8 cellular contexts compared by ENCODE assay signal in genomic region chr14:77616133-77616453, GRCh38. TPM values are rescaled to one million over a fixed set of nuclear protein-coding genes. Genes with fewer than 3 reads are reported as not detected.
DNase-seq lines count a peak whose midpoint lies in the region; ATAC-seq and TF ChIP-seq lines count a peak whose summit lies in the region.

No MANE protein-coding gene starts in this region.

- WGBS in psoas muscle, 3 donors, result 0 to 3% (median 0%) methylated on average over 19 to 32 of the region's 32 CpGs

- no peaks in the 10 kb centered on the region for H3K36me3 ChIP-seq in BJ (ENCODE audit: control insufficient read depth, insufficient read depth, low read length)
- H3K36me3 ChIP-seq in SK-N-MC (ENCODE audit: insufficient read depth, low read length), result no peaks in the 10 kb centered on the region
- H3K36me3 ChIP-seq in psoas muscle (ENCODE audit: insufficient read depth in 1 of 2, low read depth in 1 of 2), result no peaks in the 10 kb centered on the region

- DNase-seq in BJ (ENCODE audit: low read depth) (no peak), SK-N-MC (ENCODE audit: low read depth, low spot score) (no peak), fibroblast of mammary gland (ENCODE audit: low read depth) (no peak), psoas muscle (no peak), NCI-H1694 (lab: John Stamatoyannopoulos, UW) (no peak), Ammon's horn (ENCODE audit: low spot score) (no peak)

- ATAC-seq in GM21825 (IDR thresholded peaks at IDR 0.05; ENCODE audit: unreplicated experiment) (peak; percentile 20), psoas muscle (no peak), GM21619 (IDR thresholded peaks at IDR 0.05; ENCODE audit: unreplicated experiment) (no peak)

- POLR2A ChIA-PET in BJ (lab: Charles Lee), result no interaction called here

- H3K9me3 ChIP-seq in SK-N-MC (ENCODE audit: low read depth, low read length), result no peaks in the 10 kb centered on the region
- no peaks in the 10 kb centered on the region for H3K9me3 ChIP-seq in psoas muscle

- H3K27ac ChIP-seq in SK-N-MC, result no peak overlapping the region
- H3K27ac ChIP-seq in psoas muscle, result peak overlapping the region; percentile 67

- no peak for TF ChIP-seq CTCF in BJ (IDR thresholded peaks at IDR 0.05; ENCODE audit: insufficient read depth, low read depth, low read length)
- TF ChIP-seq CTCF in fibroblast of mammary gland (conservative IDR thresholded peaks at IDR 0.05; ENCODE audit: control insufficient read depth, insufficient read depth, low read depth, low read length), result no peak
- no peak for TF ChIP-seq CTCF in psoas muscle (IDR thresholded peaks at IDR 0.05)

- intact Hi-C loops in psoas muscle (cut with DNase I), result no loop called here

- H3K4me1 ChIP-seq in psoas muscle, result peaks cover 9% of the 10 kb centered on the region

- H3K27me3 ChIP-seq in BJ (ENCODE audit: control insufficient read depth, insufficient read depth, low read length) (no peaks in the 10 kb centered on the region), psoas muscle (ENCODE audit: insufficient read depth in 3 of 3, low read length in 2 of 3) (no peaks in the 10 kb centered on the region)

- peak overlapping the region; percentile 78 for H3K9ac ChIP-seq in SK-N-MC (ENCODE audit: insufficient read length)

- H3K4me3 ChIP-seq in BJ (ENCODE audit: low read depth, low read length) (peak overlapping the region; percentile 87), SK-N-MC (peak overlapping the region; percentile 90), fibroblast of mammary gland (ENCODE audit: control insufficient read depth, low read depth, low read length) (peak overlapping the region; percentile 91), psoas muscle (peak overlapping the region; percentile 90)

- CTCF ChIA-PET in BJ (lab: Yijun Ruan, JAX), result no interaction called here

RNA-seq across cellular contexts. Expression of gene SPTLC2, which starts 0.3 kb away (rescaled TPM):
- polyA plus RNA-seq in BJ (2011; rRNA removed), result 38.3 and 43.8 TPM in 2 replicates
- polyA minus RNA-seq in BJ (2011; rRNA and poly(A)+ RNA removed), result 20.6 and 25.4 TPM in 2 replicates
- total RNA-seq in psoas muscle, result 1 to 10 TPM; 5.8 to 9.0 (median 6.6) TPM
- polyA plus RNA-seq in psoas muscle, result 1 to 10 TPM; 2.4 to 5.5 (median 4.5) TPM
